8 cellular contexts compared by ENCODE assay signal in the genomic region with DNA sequence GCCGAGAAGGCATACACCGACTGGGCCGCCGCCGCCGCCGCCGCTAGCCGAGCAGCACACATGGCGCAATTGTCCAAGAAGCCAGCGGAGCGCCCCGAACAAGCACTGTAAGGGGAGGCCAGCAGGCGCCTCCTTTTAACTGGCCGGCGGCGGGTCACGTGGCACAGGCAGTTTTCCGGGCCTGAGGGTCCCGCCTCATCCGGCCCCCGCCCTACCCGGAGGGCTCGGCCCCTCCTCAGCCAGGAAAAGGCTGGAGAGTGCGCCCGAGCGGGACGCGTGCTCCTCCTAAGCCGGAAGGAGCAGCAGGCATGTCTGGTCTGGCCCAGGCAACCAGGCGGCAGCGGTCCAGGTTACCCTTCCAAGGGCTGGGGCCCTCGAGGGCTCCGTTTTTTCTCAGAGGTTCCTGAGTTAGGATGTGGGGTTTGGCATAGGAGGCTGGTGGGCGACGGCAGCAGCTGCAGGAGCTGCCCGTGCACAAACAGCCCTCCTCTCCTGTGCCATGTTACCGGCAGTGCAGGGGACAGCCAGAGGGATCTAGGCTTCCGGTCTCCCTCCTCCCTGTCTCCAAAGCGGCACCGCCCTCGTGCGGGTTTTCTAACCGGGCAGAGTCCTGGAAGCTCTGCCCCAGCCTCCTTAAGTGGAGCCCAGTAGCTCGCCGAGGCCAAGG. TPM values are rescaled to one million over a fixed set of nuclear protein-coding genes. Genes with fewer than 3 reads are reported as not detected.
DNase-seq lines count a peak whose midpoint lies in the region; ATAC-seq and TF ChIP-seq lines count a peak whose summit lies in the region.

A gene (minus strand): TSS at position 137 of the 667 bp plus-strand sequence. CDS start 75 bp downstream, at position 62.

- H3K27ac ChIP-seq in ACC112 (ENCODE audit: low read depth, low read length) = peak within 1 kb of the TSS; percentile 76
- H3K27ac ChIP-seq in caudate nucleus (ENCODE audit: low read depth, low read length) = peak within 1 kb of the TSS; percentile 83
- peak within 1 kb of the TSS; percentile 87 for H3K27ac ChIP-seq in smooth muscle cell (ENCODE audit: low read depth)

- H3K4me3 ChIP-seq in ACC112 (ENCODE audit: low read depth, low read length) (peak within 1 kb of the TSS; percentile 82), smooth muscle cell (peak within 1 kb of the TSS; percentile 68)

- WGBS in smooth muscle cell (ENCODE audit: low lambda C conversion rate) = 5% methylated on average over 32 of the region's 46 CpGs

- H2AFZ ChIP-seq in ACC112 (ENCODE audit: low read length, unreplicated experiment) (no peak within 1 kb of the TSS), smooth muscle cell (ENCODE audit: low read depth) (no peak within 1 kb of the TSS)

- peak within 1 kb of the TSS; percentile 95 for H3K4me3 Mint-ChIP-seq in WTC11

- H3K4me1 Mint-ChIP-seq in WTC11 = peaks cover 23% of the 10 kb centered on the region

- DNase-seq in NCI-H2227 (lab: John Stamatoyannopoulos, UW; ENCODE audit: unreplicated experiment) (peak; percentile 95), WTC11 (ENCODE audit: low spot score) (peak; percentile 97), caudate nucleus (lab: John Stamatoyannopoulos, UW) (peak in 60 of 61 donors; percentile 12 to 92 (median 80)), iPS-NIHi7 (ENCODE audit: extremely low spot score) (peak; percentile 98), smooth muscle cell (lab: John Stamatoyannopoulos, UW; ENCODE audit: unreplicated experiment) (peak; percentile 83)

- H3K79me2 ChIP-seq in ACC112 (ENCODE audit: control insufficient read depth, insufficient read depth, low read length, unreplicated experiment) (peaks cover 23% of the 10 kb centered on the region), smooth muscle cell (ENCODE audit: low read depth) (peaks cover 13% of the 10 kb centered on the region)

- no peaks in the 10 kb centered on the region for H3K27me3 ChIP-seq in ACC112 (ENCODE audit: insufficient read depth, low read length)
- H3K27me3 ChIP-seq in smooth muscle cell (ENCODE audit: low read depth) = no peaks in the 10 kb centered on the region

- POLR2A ChIA-PET in WTC11 (lab: Charles Lee) = interaction anchor here (0.5 to 1.6 kb wide), 4 partner anchors 18 to 141 kb away, joined by 3 to 15 read pairs (median 4); a partner anchor contains a TSS

- H3K9me3 ChIP-seq in smooth muscle cell (replicated peaks; ENCODE audit: low read depth) = no peaks in the 10 kb centered on the region

- CTCF ChIA-PET in WTC11 (lab: Charles Lee) = interaction anchor here (0.8 to 3.2 kb wide), 9 partner anchors 12 to 187 kb away, joined by 3 to 25 read pairs (median 4); a partner anchor contains a TSS

- H4K20me1 ChIP-seq in smooth muscle cell (ENCODE audit: low read depth) = peaks cover 28% of the 10 kb centered on the region

- peak within 1 kb of the TSS; percentile 78 for H3K9ac ChIP-seq in smooth muscle cell (ENCODE audit: low read depth)

- peak; percentile 87 for ATAC-seq in GM18868 (IDR thresholded peaks at IDR 0.05; ENCODE audit: unreplicated experiment)
- ATAC-seq in HG03135 (IDR thresholded peaks at IDR 0.05; ENCODE audit: unreplicated experiment) = peak; percentile 63
- ATAC-seq in WTC11 = peak; percentile 96

- H3K4me2 ChIP-seq in smooth muscle cell = peak within 1 kb of the TSS; percentile 87

- H3K9me3 Mint-ChIP-seq in WTC11 = peaks cover 3% of the 10 kb centered on the region

- H3F3A ChIP-seq in smooth muscle cell (ENCODE audit: low read depth) = peaks cover 20% of the 10 kb centered on the region

- H3K36me3 ChIP-seq in ACC112 (ENCODE audit: insufficient read depth, low read length) (peaks cover 29% of the 10 kb centered on the region), smooth muscle cell (ENCODE audit: low read depth) (no peaks in the 10 kb centered on the region)

- peak within 1 kb of the TSS; percentile 98 for H3K27ac Mint-ChIP-seq in WTC11

- peaks cover 52% of the 10 kb centered on the region for H3K36me3 Mint-ChIP-seq in WTC11

- no peaks in the 10 kb centered on the region; the same call in 1 of the 2 replicates for H3K27me3 Mint-ChIP-seq in WTC11 (ENCODE audit: low read depth)

- H3K4me1 ChIP-seq in ACC112 (ENCODE audit: control insufficient read depth, insufficient read depth, low read length, unreplicated experiment) = peaks cover 30% of the 10 kb centered on the region
- H3K4me1 ChIP-seq in smooth muscle cell (ENCODE audit: low read depth) = peaks cover 17% of the 10 kb centered on the region

- TF ChIP-seq CTCF in WTC11 (IDR thresholded peaks at IDR 0.05) = no peak
- TF ChIP-seq CTCF in smooth muscle cell (IDR thresholded peaks at IDR 0.05; ENCODE audit: borderline replicate concordance, insufficient read depth, poor library complexity, severe bottlenecking) = no peak

TF ChIP-seq in WTC11, 78 proteins besides CTCF, POLR2A, EP300 and RAD21 (continues in another document):
- TF ChIP-seq SMAD3 (CRISPR knock-in tag; IDR thresholded peaks at IDR 0.05; ENCODE audit: borderline replicate concordance) = peak; percentile 24; the same call in 1 of the 2 replicates
- TF ChIP-seq TEAD4 (CRISPR knock-in tag; IDR thresholded peaks at IDR 0.05) = 0 out of 2 replicates have a peak, but pooled peaks have one; percentile 29
- TF ChIP-seq, protein P1, sequence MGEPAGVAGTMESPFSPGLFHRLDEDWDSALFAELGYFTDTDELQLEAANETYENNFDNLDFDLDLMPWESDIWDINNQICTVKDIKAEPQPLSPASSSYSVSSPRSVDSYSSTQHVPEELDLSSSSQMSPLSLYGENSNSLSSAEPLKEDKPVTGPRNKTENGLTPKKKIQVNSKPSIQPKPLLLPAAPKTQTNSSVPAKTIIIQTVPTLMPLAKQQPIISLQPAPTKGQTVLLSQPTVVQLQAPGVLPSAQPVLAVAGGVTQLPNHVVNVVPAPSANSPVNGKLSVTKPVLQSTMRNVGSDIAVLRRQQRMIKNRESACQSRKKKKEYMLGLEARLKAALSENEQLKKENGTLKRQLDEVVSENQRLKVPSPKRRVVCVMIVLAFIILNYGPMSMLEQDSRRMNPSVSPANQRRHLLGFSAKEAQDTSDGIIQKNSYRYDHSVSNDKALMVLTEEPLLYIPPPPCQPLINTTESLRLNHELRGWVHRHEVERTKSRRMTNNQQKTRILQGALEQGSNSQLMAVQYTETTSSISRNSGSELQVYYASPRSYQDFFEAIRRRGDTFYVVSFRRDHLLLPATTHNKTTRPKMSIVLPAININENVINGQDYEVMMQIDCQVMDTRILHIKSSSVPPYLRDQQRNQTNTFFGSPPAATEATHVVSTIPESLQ (CRISPR knock-in tag; IDR thresholded peaks at IDR 0.05) = no peak
- TF ChIP-seq GRHL2 (CRISPR knock-in tag; IDR thresholded peaks at IDR 0.05; ENCODE audit: insufficient replicate concordance, severe bottlenecking) = no peak
- TF ChIP-seq, protein P2, sequence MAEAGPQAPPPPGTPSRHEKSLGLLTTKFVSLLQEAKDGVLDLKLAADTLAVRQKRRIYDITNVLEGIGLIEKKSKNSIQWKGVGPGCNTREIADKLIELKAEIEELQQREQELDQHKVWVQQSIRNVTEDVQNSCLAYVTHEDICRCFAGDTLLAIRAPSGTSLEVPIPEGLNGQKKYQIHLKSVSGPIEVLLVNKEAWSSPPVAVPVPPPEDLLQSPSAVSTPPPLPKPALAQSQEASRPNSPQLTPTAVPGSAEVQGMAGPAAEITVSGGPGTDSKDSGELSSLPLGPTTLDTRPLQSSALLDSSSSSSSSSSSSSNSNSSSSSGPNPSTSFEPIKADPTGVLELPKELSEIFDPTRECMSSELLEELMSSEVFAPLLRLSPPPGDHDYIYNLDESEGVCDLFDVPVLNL (CRISPR knock-in tag; IDR thresholded peaks at IDR 0.05; ENCODE audit: borderline replicate concordance, low read depth) = no peak
- TF ChIP-seq IRF2 (CRISPR knock-in tag; IDR thresholded peaks at IDR 0.05; ENCODE audit: borderline replicate concordance, low read depth) = no peak
- TF ChIP-seq ZNF219 (CRISPR knock-in tag; IDR thresholded peaks at IDR 0.05; ENCODE audit: borderline replicate concordance) = no peak
- TF ChIP-seq NR3C1 (CRISPR knock-in tag; conservative IDR thresholded peaks at IDR 0.05; ENCODE audit: low read depth) = 0 out of 2 replicates have a peak, but pooled peaks have one; percentile 22
- TF ChIP-seq ZNF232 (CRISPR knock-in tag; IDR thresholded peaks at IDR 0.05) = 0 out of 2 replicates have a peak, but pooled peaks have one; percentile 42
- TF ChIP-seq PRRX2 (CRISPR knock-in tag; IDR thresholded peaks at IDR 0.05) = peak; percentile 25
- TF ChIP-seq, protein P3, sequence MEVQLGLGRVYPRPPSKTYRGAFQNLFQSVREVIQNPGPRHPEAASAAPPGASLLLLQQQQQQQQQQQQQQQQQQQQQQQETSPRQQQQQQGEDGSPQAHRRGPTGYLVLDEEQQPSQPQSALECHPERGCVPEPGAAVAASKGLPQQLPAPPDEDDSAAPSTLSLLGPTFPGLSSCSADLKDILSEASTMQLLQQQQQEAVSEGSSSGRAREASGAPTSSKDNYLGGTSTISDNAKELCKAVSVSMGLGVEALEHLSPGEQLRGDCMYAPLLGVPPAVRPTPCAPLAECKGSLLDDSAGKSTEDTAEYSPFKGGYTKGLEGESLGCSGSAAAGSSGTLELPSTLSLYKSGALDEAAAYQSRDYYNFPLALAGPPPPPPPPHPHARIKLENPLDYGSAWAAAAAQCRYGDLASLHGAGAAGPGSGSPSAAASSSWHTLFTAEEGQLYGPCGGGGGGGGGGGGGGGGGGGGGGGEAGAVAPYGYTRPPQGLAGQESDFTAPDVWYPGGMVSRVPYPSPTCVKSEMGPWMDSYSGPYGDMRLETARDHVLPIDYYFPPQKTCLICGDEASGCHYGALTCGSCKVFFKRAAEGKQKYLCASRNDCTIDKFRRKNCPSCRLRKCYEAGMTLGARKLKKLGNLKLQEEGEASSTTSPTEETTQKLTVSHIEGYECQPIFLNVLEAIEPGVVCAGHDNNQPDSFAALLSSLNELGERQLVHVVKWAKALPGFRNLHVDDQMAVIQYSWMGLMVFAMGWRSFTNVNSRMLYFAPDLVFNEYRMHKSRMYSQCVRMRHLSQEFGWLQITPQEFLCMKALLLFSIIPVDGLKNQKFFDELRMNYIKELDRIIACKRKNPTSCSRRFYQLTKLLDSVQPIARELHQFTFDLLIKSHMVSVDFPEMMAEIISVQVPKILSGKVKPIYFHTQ (CRISPR knock-in tag; IDR thresholded peaks at IDR 0.05) = peak; percentile 54; the same call in 1 of the 2 replicates
- no peak for TF ChIP-seq NFATC4 (CRISPR knock-in tag; IDR thresholded peaks at IDR 0.05)
- TF ChIP-seq ZNF396 (CRISPR knock-in tag; IDR thresholded peaks at IDR 0.05; ENCODE audit: borderline replicate concordance) = no peak
- TF ChIP-seq, protein P4, sequence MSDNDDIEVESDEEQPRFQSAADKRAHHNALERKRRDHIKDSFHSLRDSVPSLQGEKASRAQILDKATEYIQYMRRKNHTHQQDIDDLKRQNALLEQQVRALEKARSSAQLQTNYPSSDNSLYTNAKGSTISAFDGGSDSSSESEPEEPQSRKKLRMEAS (CRISPR knock-in tag; IDR thresholded peaks at IDR 0.05) = peak; percentile 98
- TF ChIP-seq JUN (CRISPR knock-in tag; IDR thresholded peaks at IDR 0.05) = peak; percentile 66; the same call in 1 of the 2 replicates
- no peak for TF ChIP-seq KAT7 (CRISPR knock-in tag; IDR thresholded peaks at IDR 0.05; ENCODE audit: borderline replicate concordance)

RNA-seq across cellular contexts. Expression of the gene that starts here (rescaled TPM):
- total RNA-seq in WTC11 (2021) (305 to 323 TPM (median 321 TPM) in 3 replicates), smooth muscle cell (148 and 173 TPM in 2 replicates)
- polyA plus RNA-seq in smooth muscle cell = 247 and 301 TPM in 2 replicates

Comparison
In these comparisons a context has a peak if more than half of its experiments do, and no peak if none do; other contexts are left out.
1. Peak in every context shown above with its lines: DNase-seq, ATAC-seq, H3K4me3 ChIP-seq and H3K27ac ChIP-seq.